8 cellular contexts compared by ENCODE assay signal in the genomic region with DNA sequence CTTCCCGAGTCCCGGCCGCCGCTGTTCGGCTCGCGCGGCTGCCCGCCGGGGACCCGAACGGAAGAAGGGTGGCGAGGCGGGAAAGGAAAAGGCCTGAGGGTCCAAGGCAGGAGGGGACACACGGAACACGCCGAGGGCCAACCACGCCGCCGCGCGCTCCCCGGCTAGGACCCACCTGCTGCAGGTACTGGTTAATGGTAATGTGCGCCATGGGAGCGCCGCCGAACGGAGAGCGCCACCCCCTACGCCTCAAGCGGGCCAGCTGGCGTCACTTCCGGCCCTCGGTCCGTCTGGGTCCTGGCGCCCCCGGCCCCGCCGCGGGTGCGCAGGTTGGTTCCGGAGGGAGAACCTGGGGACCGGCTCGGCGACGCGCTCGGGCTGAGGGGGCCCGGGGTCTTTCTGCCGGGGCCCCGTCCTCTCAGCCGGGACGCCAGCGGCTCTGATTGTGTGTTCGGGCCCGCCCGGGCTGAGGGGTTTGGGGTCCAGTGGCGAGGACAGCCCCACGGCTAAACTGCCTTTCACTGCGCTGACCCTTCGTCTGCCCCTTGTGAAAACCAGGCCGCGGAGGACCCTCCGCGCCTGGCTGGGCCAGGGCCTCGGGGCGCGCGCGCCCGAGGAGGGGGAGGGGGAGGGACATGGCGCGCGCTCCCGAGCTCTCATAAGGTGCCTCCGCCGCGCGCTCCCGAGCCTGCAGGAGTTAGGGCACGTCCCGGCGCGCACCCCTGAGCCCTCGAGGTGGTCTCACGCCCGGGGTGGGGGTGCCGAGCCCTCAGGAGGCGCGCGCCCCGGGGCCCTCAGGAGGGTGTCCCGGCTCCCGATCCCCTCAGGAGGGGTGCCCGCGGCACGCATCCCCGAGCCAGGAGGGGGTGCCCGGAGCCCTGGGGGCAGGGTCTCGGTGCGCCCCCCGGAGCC. TPM values are rescaled to one million over a fixed set of nuclear protein-coding genes. Genes with fewer than 3 reads are reported as not detected.
DNase-seq lines count a peak whose midpoint lies in the region; ATAC-seq, FAIRE-seq and TF ChIP-seq lines count a peak whose summit lies in the region.

TSS of gene PCID2 (minus strand) at position 246 of the 912 bp plus-strand sequence. CDS start at position 211, 35 bp downstream.

- peaks cover 90% of the 10 kb centered on the region for H3K79me2 ChIP-seq in ACC112 (ENCODE audit: control insufficient read depth, insufficient read depth, low read length, unreplicated experiment)

- H3K27me3 ChIP-seq in ACC112 (ENCODE audit: insufficient read depth, low read length): no peaks in the 10 kb centered on the region
- no peaks in the 10 kb centered on the region for H3K27me3 ChIP-seq in bronchial epithelial cell (ENCODE audit: control insufficient read depth, insufficient read depth, low read length)

- TF ChIP-seq CTCF in WI38 (IDR thresholded peaks at IDR 0.05; ENCODE audit: low read depth, low read length): no peak
- TF ChIP-seq CTCF in bronchial epithelial cell (IDR thresholded peaks at IDR 0.05; ENCODE audit: insufficient read depth, low read length, severe bottlenecking): no peak

- peaks cover 46% of the 10 kb centered on the region for H3K4me1 ChIP-seq in ACC112 (ENCODE audit: control insufficient read depth, insufficient read depth, low read length, unreplicated experiment)

- no peak for FAIRE-seq in bronchial epithelial cell (lab: Jason Lieb, UNC)

- H3K27ac ChIP-seq in ACC112 (ENCODE audit: low read depth, low read length): peak within 1 kb of the TSS; percentile 89

- DNase-seq in NCI-H2171 treated with DMSO at 0.1 percent for 48 hours (lab: John Stamatoyannopoulos, UW): peak; percentile 85
- DNase-seq in bronchial epithelial cell (ENCODE audit: low read depth): peak; percentile 58
- peak; percentile 94 for DNase-seq in iPS-NIHi7 (ENCODE audit: extremely low spot score)
- DNase-seq in smooth muscle cell of the brain vasculature (ENCODE audit: low read depth, low spot score): peak; percentile 57

- 0 out of 2 replicates have a peak, but pooled peaks cover 3% of the 10 kb centered on the region for H3K36me3 ChIP-seq in ACC112 (ENCODE audit: insufficient read depth, low read length)
- H3K36me3 ChIP-seq in bronchial epithelial cell (ENCODE audit: control insufficient read depth, insufficient read depth, low read length): peaks cover 6% of the 10 kb centered on the region

- peak within 1 kb of the TSS; percentile 85 for H3K4me3 ChIP-seq in ACC112 (ENCODE audit: low read depth, low read length)
- peak within 1 kb of the TSS; percentile 88 for H3K4me3 ChIP-seq in WI38 (ENCODE audit: low read depth, low read length)
- peak within 1 kb of the TSS; percentile 85 for H3K4me3 ChIP-seq in bronchial epithelial cell (ENCODE audit: low read depth, low read length)

- peak; percentile 79 for ATAC-seq in GM18867 (IDR thresholded peaks at IDR 0.05; ENCODE audit: unreplicated experiment)
- ATAC-seq in HG03097 (IDR thresholded peaks at IDR 0.05; ENCODE audit: low FRiP score, unreplicated experiment): peak; percentile 67

- H2AFZ ChIP-seq in ACC112 (ENCODE audit: low read length, unreplicated experiment): peak within 1 kb of the TSS; percentile 72

RNA-seq across cellular contexts. Expression of gene PCID2, which starts in this region (rescaled TPM):
- 55.3 and 61.1 TPM in 2 replicates for total RNA-seq in bronchial epithelial cell

Comparison
In these comparisons a context has a peak if more than half of its experiments do, and no peak if none do; other contexts are left out.
1. Peak in every context shown above with its lines: DNase-seq, ATAC-seq, H3K4me3 ChIP-seq and H3K27ac ChIP-seq.